ENCODE assay signal across 23 cellular contexts in genomic region chr10:75723319-75723965, GRCh38.
"Had no signal": no experiment of that assay in that cellular context is flagged by ENCODE, and none has a peak within 500 bp of the region (broad histone marks: within the 10 kb centered on the region; RNA-seq: fewer than 3 reads in every experiment).

No MANE protein-coding gene starts in this region.

- H3K4me1 Mint-ChIP-seq: activated CD4-positive, alpha-beta memory T cell treated with anti-CD3 and anti-CD28 coated beads, Interleukin-2, amount 10 ng/mL, durations not matched to agents 7 days and 5 days; activated CD4-positive, alpha-beta T cell treated with anti-CD3 and anti-CD28 coated beads, Interleukin-2, amount 10 ng/mL, durations not matched to agents 24 days and 14 days; activated naive CD4-positive, alpha-beta T cell treated with anti-CD3 and anti-CD28 coated beads, Interleukin-2, amount 50 U/mL, for 24 hours; naive thymus-derived CD4-positive, alpha-beta T cell had no signal

- H3K9me3 ChIP-seq: gastroesophageal sphincter, heart left ventricle, thyroid gland had no signal

- H3K4me3 ChIP-seq: dorsolateral prefrontal cortex, gastroesophageal sphincter, heart left ventricle, lung, thyroid gland had no signal

- H3K36me3 ChIP-seq: gastroesophageal sphincter, heart left ventricle, thyroid gland had no signal

- H3K9me3 Mint-ChIP-seq: activated CD4-positive, alpha-beta memory T cell treated with anti-CD3 and anti-CD28 coated beads, Interleukin-2, amount 10 ng/mL, durations not matched to agents 7 days and 5 days; activated CD4-positive, alpha-beta T cell treated with anti-CD3 and anti-CD28 coated beads, Interleukin-2, amount 10 ng/mL, durations not matched to agents 24 days and 14 days; activated naive CD4-positive, alpha-beta T cell treated with anti-CD3 and anti-CD28 coated beads, Interleukin-2, amount 50 U/mL, for 24 hours; stimulated activated naive CD8-positive, alpha-beta T cell treated with anti-CD3 and anti-CD28 coated beads, Interleukin-15, Interleukin-2, amounts not matched to agents 100 ng/mL and 50 ng/mL, for 24 hours had no signal

- H3K4me3 Mint-ChIP-seq: activated CD4-positive, alpha-beta memory T cell treated with anti-CD3 and anti-CD28 coated beads, Interleukin-2, amount 10 ng/mL, durations not matched to agents 7 days and 5 days; activated CD4-positive, alpha-beta T cell treated with anti-CD3 and anti-CD28 coated beads, Interleukin-2, amount 10 ng/mL, durations not matched to agents 24 days and 14 days; activated naive CD4-positive, alpha-beta T cell treated with anti-CD3 and anti-CD28 coated beads, Interleukin-2, amount 50 U/mL, for 24 hours; brain; effector memory CD8-positive, alpha-beta T cell; naive thymus-derived CD4-positive, alpha-beta T cell; stimulated activated naive CD8-positive, alpha-beta T cell treated with anti-CD3 and anti-CD28 coated beads, Interleukin-15, Interleukin-2, amounts not matched to agents 100 ng/mL and 50 ng/mL, for 24 hours had no signal

- H3K27me3 Mint-ChIP-seq: activated CD4-positive, alpha-beta memory T cell treated with anti-CD3 and anti-CD28 coated beads, Interleukin-2, amount 10 ng/mL, durations not matched to agents 7 days and 5 days; activated CD4-positive, alpha-beta T cell treated with anti-CD3 and anti-CD28 coated beads, Interleukin-2, amount 10 ng/mL, durations not matched to agents 24 days and 14 days; activated naive CD4-positive, alpha-beta T cell treated with anti-CD3 and anti-CD28 coated beads, Interleukin-2, amount 50 U/mL, for 24 hours had no signal

- H3K4me1 ChIP-seq: gastroesophageal sphincter, heart left ventricle had no signal

- H3K27ac ChIP-seq: dorsolateral prefrontal cortex, gastroesophageal sphincter, heart left ventricle, VCaP had no signal

- H3K27ac Mint-ChIP-seq: activated CD4-positive, alpha-beta memory T cell treated with anti-CD3 and anti-CD28 coated beads, Interleukin-2, amount 10 ng/mL, durations not matched to agents 7 days and 5 days; activated CD4-positive, alpha-beta T cell treated with anti-CD3 and anti-CD28 coated beads, Interleukin-2, amount 10 ng/mL, durations not matched to agents 24 days and 14 days; activated naive CD4-positive, alpha-beta T cell treated with anti-CD3 and anti-CD28 coated beads, Interleukin-2, amount 50 U/mL, for 24 hours; brain; effector memory CD8-positive, alpha-beta T cell; naive thymus-derived CD4-positive, alpha-beta T cell; progenitor cell of endocrine pancreas; stimulated activated naive CD8-positive, alpha-beta T cell treated with anti-CD3 and anti-CD28 coated beads, Interleukin-15, Interleukin-2, amounts not matched to agents 100 ng/mL and 50 ng/mL, for 24 hours had no signal

- ATAC-seq: activated CD4-positive, CD25-positive, alpha-beta regulatory T cell treated with anti-CD3 and anti-CD28 coated beads, Interleukin-2, amount 50 U/mL, for 24 hours; effector memory CD8-positive, alpha-beta T cell; gastroesophageal sphincter; left cardiac atrium; naive thymus-derived CD4-positive, alpha-beta T cell had no signal

- H3K36me3 Mint-ChIP-seq: activated naive CD4-positive, alpha-beta T cell treated with anti-CD3 and anti-CD28 coated beads, Interleukin-2, amount 50 U/mL, for 24 hours; brain; naive thymus-derived CD4-positive, alpha-beta T cell had no signal

- DNase-seq: activated CD4-positive, alpha-beta memory T cell treated with anti-CD3 and anti-CD28 coated beads, Interleukin-2, amount 10 ng/mL, durations not matched to agents 7 days and 5 days; activated CD4-positive, alpha-beta T cell treated with anti-CD3 and anti-CD28 coated beads, Interleukin-2, amount 10 ng/mL, durations not matched to agents 24 days and 14 days; activated gamma-delta T cell; aorta; caudate nucleus; dorsolateral prefrontal cortex; effector memory CD8-positive, alpha-beta T cell; heart left ventricle; islet precursor cell; left cardiac atrium; naive thymus-derived CD4-positive, alpha-beta T cell; stimulated activated CD4-positive, alpha-beta T cell treated with anti-CD3 and anti-CD28 coated beads, Interleukin-12 subunit alpha, Interleukin-12 subunit beta, amount 100 ng/mL, for 4 hours; stimulated activated CD4-positive, alpha-beta T cell treated with anti-CD3 and anti-CD28 coated beads, Interleukin-4, amount 100 ng/mL, for 4 hours; substantia nigra; thyroid gland had no signal

- H3K27me3 ChIP-seq: dorsolateral prefrontal cortex, gastroesophageal sphincter, heart left ventricle, thyroid gland had no signal
